8 cellular contexts compared by ENCODE assay signal in genomic region chr12:120110550-120111501, GRCh38. TPM values are rescaled to one million over a fixed set of nuclear protein-coding genes. Genes with fewer than 3 reads are reported as not detected.
DNase-seq lines count a peak whose midpoint lies in the region; ATAC-seq and TF ChIP-seq lines count a peak whose summit lies in the region.

No MANE protein-coding gene starts in this region.

- POLR2A ChIA-PET in SK-N-SH (lab: Yijun Ruan, JAX) = no interaction called here

- no peak overlapping the region for H3K4me3 Mint-ChIP-seq in endodermal cell

- no peaks in the 10 kb centered on the region for H3K27me3 ChIP-seq in endodermal cell (ENCODE audit: control insufficient read depth, insufficient read depth, low read length, poor library complexity, severe bottlenecking)
- H3K27me3 ChIP-seq in SK-N-SH (ENCODE audit: insufficient read depth) = no peaks in the 10 kb centered on the region

- H3K36me3 Mint-ChIP-seq in endodermal cell (ENCODE audit: low read depth) = peaks cover 42% of the 10 kb centered on the region

- no peaks in the 10 kb centered on the region for H3F3A ChIP-seq in SK-N-SH (replicated peaks; ENCODE audit: insufficient read depth)

- peaks cover 100% of the 10 kb centered on the region for H3K79me2 ChIP-seq in SK-N-SH (ENCODE audit: insufficient read depth)

- H3K9ac ChIP-seq in endodermal cell (ENCODE audit: extremely low read depth, low read length, poor library complexity, severe bottlenecking) (no peak overlapping the region), SK-N-SH (no peak overlapping the region)

- TF ChIP-seq CTCF in endodermal cell (conservative IDR thresholded peaks at IDR 0.05) = no peak
- TF ChIP-seq CTCF in SK-N-SH (IDR thresholded peaks at IDR 0.05) = no peak

- CTCF ChIA-PET in SK-N-SH (lab: Yijun Ruan, JAX) = interaction anchor here (1.5 to 1.6 kb wide), 2 partner anchors 10 to 16 kb away, joined by 5 to 7 read pairs; no protein-coding TSS in a partner anchor

- TF ChIP-seq RAD21 in SK-N-SH (IDR thresholded peaks at IDR 0.05; ENCODE audit: low read length) = no peak

- peaks cover 5% of the 10 kb centered on the region for H3K4me1 ChIP-seq in endodermal cell (ENCODE audit: control insufficient read depth, insufficient read depth, low read length)
- peaks cover 5 to 8% of the 10 kb centered on the region in 2 experiments; a peak in 3 of 4 replicates for H3K4me1 ChIP-seq in SK-N-SH (ENCODE audit: control insufficient read depth in 1 of 2, insufficient read depth in 2 of 2, low read depth in 1 of 2, low read length in 1 of 2)

- peaks cover 37% of the 10 kb centered on the region for H3K36me3 ChIP-seq in endodermal cell (ENCODE audit: control insufficient read depth, insufficient read depth, low read length)
- peaks cover 0 to 2% of the 10 kb centered on the region in 2 experiments for H3K36me3 ChIP-seq in SK-N-SH (replicated peaks in 1 of 2; ENCODE audit: control insufficient read depth in 1 of 2, insufficient read depth in 2 of 2, low read length in 1 of 2)

- no peaks in the 10 kb centered on the region for H3K9me2 ChIP-seq in SK-N-SH

- peak; percentile 77 for ATAC-seq in GM19043 (IDR thresholded peaks at IDR 0.05; ENCODE audit: low read depth, unreplicated experiment)
- ATAC-seq in HG03135 (IDR thresholded peaks at IDR 0.05; ENCODE audit: unreplicated experiment) = peak; percentile 53

- peak; percentile 81 for DNase-seq in UCSD-AML1 (lab: John Stamatoyannopoulos, UW; ENCODE audit: unreplicated experiment)
- DNase-seq in endodermal cell = peak; percentile 83
- peak; percentile 14 for DNase-seq in putamen (ENCODE audit: low spot score)
- DNase-seq in epidermal melanocyte (ENCODE audit: insufficient read length, low spot score) = no peak
- no peak for DNase-seq in SK-N-SH
- no peak for DNase-seq in NCI-H1436 treated with DMSO at 0.1 percent for 48 hours (lab: John Stamatoyannopoulos, UW)

- no peak overlapping the region for H2AFZ ChIP-seq in SK-N-SH (ENCODE audit: low read depth)

- H3K27ac Mint-ChIP-seq in endodermal cell = peak overlapping the region; percentile 96

- H3K4me1 Mint-ChIP-seq in endodermal cell = peaks cover 31% of the 10 kb centered on the region

- H3K9me3 ChIP-seq in endodermal cell (ENCODE audit: control insufficient read depth, low read length) (no peaks in the 10 kb centered on the region), SK-N-SH (no peaks in the 10 kb centered on the region)

- TF ChIP-seq EP300 in SK-N-SH (IDR thresholded peaks at IDR 0.05; ENCODE audit: borderline replicate concordance in 1 of 2, low read depth in 1 of 2, low read length in 1 of 2) = no peak

- H3K27ac ChIP-seq in endodermal cell (ENCODE audit: low read depth, low read length) (peak overlapping the region; percentile 8), SK-N-SH (ENCODE audit: low read depth in 2 of 2, low read length in 1 of 2) (no peak overlapping the region; a peak in 1 of 4 replicates)

- H3K4me3 ChIP-seq in endodermal cell (ENCODE audit: low read length) (no peak overlapping the region), SK-N-SH (ENCODE audit: low read depth in 2 of 2, low read length in 1 of 2) (no peak overlapping the region)

- no peaks in the 10 kb centered on the region for H3K9me3 Mint-ChIP-seq in endodermal cell

- 81 to 82% methylated on average over 25 to 26 of the region's 26 CpGs for WGBS in endodermal cell (ENCODE audit: insufficient coverage in 1 of 2, insufficient read length in 1 of 2), 2 experiments
- 92% methylated on average over 25 of the region's 26 CpGs for WGBS in SK-N-SH (ENCODE audit: low lambda C conversion rate)

- H3K27me3 Mint-ChIP-seq in endodermal cell (ENCODE audit: insufficient read depth) = no peaks in the 10 kb centered on the region

- no peak overlapping the region for H3K4me2 ChIP-seq in SK-N-SH

- H4K20me1 ChIP-seq in SK-N-SH (ENCODE audit: insufficient read depth) = peaks cover 99% of the 10 kb centered on the region

TF ChIP-seq in SK-N-SH, 30 proteins besides CTCF, POLR2A, EP300 and RAD21:
- TF ChIP-seq SIN3A (IDR thresholded peaks at IDR 0.05; ENCODE audit: borderline replicate concordance, low read depth, low read length) (no peak), GATA2 (CRISPR knock-in tag; IDR thresholded peaks at IDR 0.05) (no peak), TEAD4 (IDR thresholded peaks at IDR 0.05; ENCODE audit: borderline replicate concordance, insufficient read depth) (no peak), IRF3 (IDR thresholded peaks at IDR 0.05; ENCODE audit: low read depth, low read length) (no peak)

RNA-seq across cellular contexts. Expression of gene RAB35, which starts 5.7 kb away (rescaled TPM):
- 10 to 100 TPM; 32.4 to 36.6 TPM for total RNA-seq in endodermal cell
- polyA plus RNA-seq in endodermal cell (2013, experiment 1 of 2) = 25.7 TPM
- 28.0 TPM for polyA plus RNA-seq in endodermal cell (2013, experiment 2 of 2)
- 41.8 and 45.3 TPM in 2 replicates for polyA plus RNA-seq in SK-N-SH (2012; rRNA removed)
- 31.1 and 37.3 TPM in 2 replicates for polyA plus RNA-seq in SK-N-SH (2012; cell fraction: cytosol; rRNA removed)
- polyA plus RNA-seq in SK-N-SH (2012; cell fraction: nucleus; rRNA removed) = 50.4 and 51.7 TPM in 2 replicates

Comparison
In these comparisons a context has a peak if more than half of its experiments do, and no peak if none do; other contexts are left out.
1. DNase-seq: peak in UCSD-AML1 (single experiment), endodermal cell (single experiment) and putamen (single experiment); none in epidermal melanocyte (single experiment), SK-N-SH (single experiment) and NCI-H1436 treated with DMSO at 0.1 percent for 48 hours (single experiment).